1 cellular context compared by ENCODE assay signal in the genomic region with DNA sequence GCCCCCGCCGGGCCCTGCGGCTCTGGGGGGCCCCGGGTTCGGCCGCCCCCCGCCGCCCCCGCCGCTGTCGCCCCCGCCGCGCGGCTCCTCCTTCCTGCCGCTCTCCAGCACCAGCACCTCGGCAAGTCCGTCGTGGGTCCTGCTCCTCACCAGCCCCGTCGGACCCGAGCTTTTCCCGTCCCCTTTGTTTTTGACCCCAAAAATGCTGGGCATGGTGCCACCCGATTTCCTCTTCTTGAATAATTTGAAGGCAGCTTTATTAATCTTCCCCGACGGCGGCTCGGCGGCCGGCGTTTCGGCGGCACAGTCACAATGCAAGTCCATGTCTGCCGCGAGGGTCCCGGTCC.
TF ChIP-seq lines count a peak whose summit lies in the region.

No MANE protein-coding gene starts in this region.

TF ChIP-seq in HepG2, 621 proteins besides CTCF, POLR2A, EP300 and RAD21:
- TF ChIP-seq FOXC1 (CRISPR knock-in tag; IDR thresholded peaks at IDR 0.05; ENCODE audit: borderline replicate concordance) (no peak), ZHX2 (IDR thresholded peaks at IDR 0.05; ENCODE audit: low read depth) (no peak), ZHX2 (CRISPR knock-in tag; IDR thresholded peaks at IDR 0.05; ENCODE audit: borderline replicate concordance) (no peak), GATA4 (IDR thresholded peaks at IDR 0.05; ENCODE audit: borderline replicate concordance, low read depth) (no peak), GPBP1L1 (CRISPR knock-in tag; IDR thresholded peaks at IDR 0.05) (no peak), RNF2 (conservative IDR thresholded peaks at IDR 0.05; ENCODE audit: low read depth) (no peak), SRSF1 (optimal IDR thresholded peaks at IDR 0.05; ENCODE audit: low read depth, low read length) (no peak), ZSCAN31 (CRISPR knock-in tag; IDR thresholded peaks at IDR 0.05; ENCODE audit: low read depth) (no peak), RXRB (CRISPR knock-in tag; IDR thresholded peaks at IDR 0.05; ENCODE audit: borderline replicate concordance) (no peak), THRA (CRISPR knock-in tag; IDR thresholded peaks at IDR 0.05; ENCODE audit: borderline replicate concordance) (no peak), ERF (CRISPR knock-in tag; IDR thresholded peaks at IDR 0.05) (no peak), HNRNPLL (IDR thresholded peaks at IDR 0.05; ENCODE audit: low read depth, low read length, poor library complexity, severe bottlenecking) (no peak), ZNF362 (CRISPR knock-in tag; IDR thresholded peaks at IDR 0.05; ENCODE audit: borderline replicate concordance) (no peak)
- TF ChIP-seq, protein P1, sequence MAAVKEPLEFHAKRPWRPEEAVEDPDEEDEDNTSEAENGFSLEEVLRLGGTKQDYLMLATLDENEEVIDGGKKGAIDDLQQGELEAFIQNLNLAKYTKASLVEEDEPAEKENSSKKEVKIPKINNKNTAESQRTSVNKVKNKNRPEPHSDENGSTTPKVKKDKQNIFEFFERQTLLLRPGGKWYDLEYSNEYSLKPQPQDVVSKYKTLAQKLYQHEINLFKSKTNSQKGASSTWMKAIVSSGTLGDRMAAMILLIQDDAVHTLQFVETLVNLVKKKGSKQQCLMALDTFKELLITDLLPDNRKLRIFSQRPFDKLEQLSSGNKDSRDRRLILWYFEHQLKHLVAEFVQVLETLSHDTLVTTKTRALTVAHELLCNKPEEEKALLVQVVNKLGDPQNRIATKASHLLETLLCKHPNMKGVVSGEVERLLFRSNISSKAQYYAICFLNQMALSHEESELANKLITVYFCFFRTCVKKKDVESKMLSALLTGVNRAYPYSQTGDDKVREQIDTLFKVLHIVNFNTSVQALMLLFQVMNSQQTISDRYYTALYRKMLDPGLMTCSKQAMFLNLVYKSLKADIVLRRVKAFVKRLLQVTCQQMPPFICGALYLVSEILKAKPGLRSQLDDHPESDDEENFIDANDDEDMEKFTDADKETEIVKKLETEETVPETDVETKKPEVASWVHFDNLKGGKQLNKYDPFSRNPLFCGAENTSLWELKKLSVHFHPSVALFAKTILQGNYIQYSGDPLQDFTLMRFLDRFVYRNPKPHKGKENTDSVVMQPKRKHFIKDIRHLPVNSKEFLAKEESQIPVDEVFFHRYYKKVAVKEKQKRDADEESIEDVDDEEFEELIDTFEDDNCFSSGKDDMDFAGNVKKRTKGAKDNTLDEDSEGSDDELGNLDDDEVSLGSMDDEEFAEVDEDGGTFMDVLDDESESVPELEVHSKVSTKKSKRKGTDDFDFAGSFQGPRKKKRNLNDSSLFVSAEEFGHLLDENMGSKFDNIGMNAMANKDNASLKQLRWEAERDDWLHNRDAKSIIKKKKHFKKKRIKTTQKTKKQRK (IDR thresholded peaks at IDR 0.05; ENCODE audit: low read length), result no peak
- TF ChIP-seq, protein P2, sequence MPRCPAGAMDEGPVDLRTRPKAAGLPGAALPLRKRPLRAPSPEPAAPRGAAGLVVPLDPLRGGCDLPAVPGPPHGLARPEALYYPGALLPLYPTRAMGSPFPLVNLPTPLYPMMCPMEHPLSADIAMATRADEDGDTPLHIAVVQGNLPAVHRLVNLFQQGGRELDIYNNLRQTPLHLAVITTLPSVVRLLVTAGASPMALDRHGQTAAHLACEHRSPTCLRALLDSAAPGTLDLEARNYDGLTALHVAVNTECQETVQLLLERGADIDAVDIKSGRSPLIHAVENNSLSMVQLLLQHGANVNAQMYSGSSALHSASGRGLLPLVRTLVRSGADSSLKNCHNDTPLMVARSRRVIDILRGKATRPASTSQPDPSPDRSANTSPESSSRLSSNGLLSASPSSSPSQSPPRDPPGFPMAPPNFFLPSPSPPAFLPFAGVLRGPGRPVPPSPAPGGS (CRISPR knock-in tag; IDR thresholded peaks at IDR 0.05), result no peak
